ENCODE assay signal across 34 cellular contexts in genomic region chr19:45290381-45290931, GRCh38. TPM values are rescaled to one million over a fixed set of nuclear protein-coding genes. Genes with fewer than 3 reads are reported as not detected.
"Had no signal": no experiment of that assay in that cellular context is flagged by ENCODE, and none has a peak within 500 bp of the region (broad histone marks: within the 10 kb centered on the region; RNA-seq: fewer than 3 reads in every experiment).

No MANE protein-coding gene starts in this region.

- H3K4me1 ChIP-seq: breast epithelium, left lung, pancreas, prostate gland, stomach, upper lobe of left lung had no signal

- H3K4me3 ChIP-seq: breast epithelium, esophagus squamous epithelium, heart right ventricle, left lung, lung, mucosa of descending colon, pancreas, prostate gland, smooth muscle cell, stomach, thyroid gland, upper lobe of left lung had no signal

- H3K27me3 ChIP-seq: breast epithelium, esophagus squamous epithelium, heart right ventricle, left lung, pancreas, stomach, thyroid gland, upper lobe of left lung had no signal

- H3K27ac Mint-ChIP-seq: activated CD4-positive, alpha-beta memory T cell treated with anti-CD3 and anti-CD28 coated beads, Interleukin-2, amount 10 ng/mL, durations not matched to agents 7 days and 5 days; activated CD4-positive, alpha-beta T cell treated with anti-CD3 and anti-CD28 coated beads, Interleukin-2, amount 10 ng/mL, durations not matched to agents 7 days and 5 days; activated naive CD4-positive, alpha-beta T cell treated with anti-CD3 and anti-CD28 coated beads, Interleukin-2, amount 50 U/mL, for 24 hours; activated naive CD8-positive, alpha-beta T cell treated with anti-CD3 and anti-CD28 coated beads, Interleukin-2, amount 50 U/mL, for 24 hours; activated T-helper 2 cell treated with anti-CD3 and anti-CD28 coated beads, Interferon-gamma antibody, Interleukin-2, Interleukin-4, amounts not matched to agents 10 μg/mL and 5 μg/mL and 100 μg/mL, durations not matched to agents 14 hours and 24 hours and 36 hours; dendritic cell treated with granulocyte-macrophage colony-stimulating factor and Interleukin-4, amounts not matched to agents 40 ng/mL and 50 ng/mL, for 4 days; nephron; stimulated activated memory B cell treated with anti-CD40 and anti-IgM and Interleukin-4, amounts not matched to agents 10 μg/mL and 1 μg/mL and 100 μg/mL, for 72 hours; T-helper 1 cell treated with Interleukin-12 subunit alpha and Interleukin-12 subunit beta and Interleukin-4 antibody, amounts not matched to agents 30 μg/mL and 1 μg/mL, for 36 hours had no signal

- H3K4me3 Mint-ChIP-seq: activated CD4-positive, alpha-beta memory T cell treated with anti-CD3 and anti-CD28 coated beads, Interleukin-2, amount 10 ng/mL, durations not matched to agents 7 days and 5 days; activated CD4-positive, alpha-beta T cell treated with anti-CD3 and anti-CD28 coated beads, Interleukin-2, amount 10 ng/mL, durations not matched to agents 7 days and 5 days; activated naive CD4-positive, alpha-beta T cell treated with anti-CD3 and anti-CD28 coated beads, Interleukin-2, amount 50 U/mL, for 24 hours; activated naive CD8-positive, alpha-beta T cell treated with anti-CD3 and anti-CD28 coated beads, Interleukin-2, amount 50 U/mL, for 24 hours; dendritic cell treated with granulocyte-macrophage colony-stimulating factor and Interleukin-4, amounts not matched to agents 40 ng/mL and 50 ng/mL, for 4 days; nephron; stimulated activated memory B cell treated with anti-CD40 and anti-IgM and Interleukin-4, amounts not matched to agents 10 μg/mL and 1 μg/mL and 100 μg/mL, for 72 hours; T-helper 1 cell treated with Interleukin-12 subunit alpha and Interleukin-12 subunit beta and Interleukin-4 antibody, amounts not matched to agents 30 μg/mL and 1 μg/mL, for 36 hours had no signal

- H3K4me1 Mint-ChIP-seq: activated CD4-positive, alpha-beta memory T cell treated with anti-CD3 and anti-CD28 coated beads, Interleukin-2, amount 10 ng/mL, durations not matched to agents 7 days and 5 days; activated CD4-positive, alpha-beta T cell treated with anti-CD3 and anti-CD28 coated beads, Interleukin-2, amount 10 ng/mL, durations not matched to agents 7 days and 5 days; nephron; stimulated activated memory B cell treated with anti-CD40 and anti-IgM and Interleukin-4, amounts not matched to agents 10 μg/mL and 1 μg/mL and 100 μg/mL, for 72 hours had no signal

- DNase-seq: activated CD4-positive, alpha-beta memory T cell treated with anti-CD3 and anti-CD28 coated beads, Interleukin-2, amount 10 ng/mL, durations not matched to agents 7 days and 5 days; activated CD4-positive, alpha-beta T cell treated with anti-CD3 and anti-CD28 coated beads for 1 hour; activated CD4-positive, alpha-beta T cell treated with anti-CD3 and anti-CD28 coated beads, Interleukin-2, amount 10 ng/mL, durations not matched to agents 7 days and 5 days; activated naive CD8-positive, alpha-beta T cell treated with anti-CD3 and anti-CD28 coated beads, Interleukin-2, amount 50 U/mL, for 24 hours; activated T-cell treated with anti-CD3 and anti-CD28 coated beads, Interleukin-2, amount 50 U/mL, for 48 hours; amygdala; central memory CD4-positive, alpha-beta T cell; esophagus squamous epithelium; foreskin melanocyte; heart right ventricle; kidney glomerular epithelial cell; left lung; mesendoderm; mucosa of descending colon; pancreas; stimulated activated CD4-positive, alpha-beta T cell treated with anti-CD3 and anti-CD28 coated beads, Interleukin-1b, Interleukin-23, amount 100 ng/mL, for 48 hours; stimulated activated CD4-positive, alpha-beta T cell treated with anti-CD3 and anti-CD28 coated beads, Interleukin-4, amount 100 ng/mL, for 4 hours; stimulated activated CD8-positive, alpha-beta memory T cell treated with anti-CD3 and anti-CD28 coated beads, Interleukin-4, amount 100 ng/mL, for 48 hours; stomach; SW 1271; T-helper 9 cell; thyroid gland; upper lobe of left lung had no signal

- FAIRE-seq: pancreas had no signal

- H3K27me3 Mint-ChIP-seq: activated CD4-positive, alpha-beta memory T cell treated with anti-CD3 and anti-CD28 coated beads, Interleukin-2, amount 10 ng/mL, durations not matched to agents 7 days and 5 days; activated CD4-positive, alpha-beta T cell treated with anti-CD3 and anti-CD28 coated beads, Interleukin-2, amount 10 ng/mL, durations not matched to agents 7 days and 5 days; activated naive CD4-positive, alpha-beta T cell treated with anti-CD3 and anti-CD28 coated beads, Interleukin-2, amount 50 U/mL, for 24 hours; activated naive CD8-positive, alpha-beta T cell treated with anti-CD3 and anti-CD28 coated beads, Interleukin-2, amount 50 U/mL, for 24 hours; dendritic cell treated with granulocyte-macrophage colony-stimulating factor and Interleukin-4, amounts not matched to agents 40 ng/mL and 50 ng/mL, for 4 days; stimulated activated memory B cell treated with anti-CD40 and anti-IgM and Interleukin-4, amounts not matched to agents 10 μg/mL and 1 μg/mL and 100 μg/mL, for 72 hours had no signal

- ATAC-seq: activated naive CD8-positive, alpha-beta T cell treated with anti-CD3 and anti-CD28 coated beads, Interleukin-2, amount 50 U/mL, for 24 hours; heart right ventricle; left lung; mucosa of descending colon; pancreas; stimulated activated memory B cell treated with anti-CD40 and anti-IgM and Interleukin-4, amounts not matched to agents 10 μg/mL and 1 μg/mL and 100 μg/mL, for 72 hours had no signal

- H3K9me3 Mint-ChIP-seq: activated CD4-positive, alpha-beta memory T cell treated with anti-CD3 and anti-CD28 coated beads, Interleukin-2, amount 10 ng/mL, durations not matched to agents 7 days and 5 days; activated naive CD4-positive, alpha-beta T cell treated with anti-CD3 and anti-CD28 coated beads, Interleukin-2, amount 50 U/mL, for 24 hours; activated naive CD8-positive, alpha-beta T cell treated with anti-CD3 and anti-CD28 coated beads, Interleukin-2, amount 50 U/mL, for 24 hours; activated T-helper 2 cell treated with anti-CD3 and anti-CD28 coated beads, Interferon-gamma antibody, Interleukin-2, Interleukin-4, amounts not matched to agents 10 μg/mL and 5 μg/mL and 100 μg/mL, durations not matched to agents 14 hours and 24 hours and 36 hours; dendritic cell treated with granulocyte-macrophage colony-stimulating factor and Interleukin-4, amounts not matched to agents 40 ng/mL and 50 ng/mL, for 4 days; T-helper 1 cell treated with Interleukin-12 subunit alpha and Interleukin-12 subunit beta and Interleukin-4 antibody, amounts not matched to agents 30 μg/mL and 1 μg/mL, for 36 hours had no signal

- H3K4me2 ChIP-seq: smooth muscle cell had no signal

- H3K27ac ChIP-seq: breast epithelium, esophagus squamous epithelium, heart right ventricle, left lung, pancreas, prostate gland, stomach, thyroid gland, upper lobe of left lung had no signal

- H3K9me3 ChIP-seq: esophagus squamous epithelium, left lung, mucosa of descending colon, pancreas, prostate gland, thyroid gland, upper lobe of left lung had no signal

RNA-seq across cellular contexts. Expression of gene CKM, which starts 32.2 kb away (rescaled TPM):
- total RNA-seq: activated CD4-positive, alpha-beta memory T cell treated with anti-CD3 and anti-CD28 coated beads, Interleukin-2, amount 10 ng/mL, durations not matched to agents 7 days and 5 days; activated CD4-positive, alpha-beta T cell treated with anti-CD3 and anti-CD28 coated beads, Interleukin-2, amount 10 ng/mL, durations not matched to agents 7 days and 5 days; activated T-helper 2 cell treated with anti-CD3 and anti-CD28 coated beads, Interferon-gamma antibody, Interleukin-2, Interleukin-4, amounts not matched to agents 10 μg/mL and 5 μg/mL and 100 μg/mL, durations not matched to agents 14 hours and 24 hours and 36 hours; breast epithelium; esophagus squamous epithelium; glomerular endothelial cell; smooth muscle cell; upper lobe of left lung had no signal
- polyA plus RNA-seq: smooth muscle cell had no signal

RNA-seq across cellular contexts. Expression of gene EXOC3L2, which starts 45.2 kb away (rescaled TPM):
- total RNA-seq: activated CD4-positive, alpha-beta memory T cell treated with anti-CD3 and anti-CD28 coated beads, Interleukin-2, amount 10 ng/mL, durations not matched to agents 7 days and 5 days; activated CD4-positive, alpha-beta T cell treated with anti-CD3 and anti-CD28 coated beads, Interleukin-2, amount 10 ng/mL, durations not matched to agents 7 days and 5 days; activated T-helper 2 cell treated with anti-CD3 and anti-CD28 coated beads, Interferon-gamma antibody, Interleukin-2, Interleukin-4, amounts not matched to agents 10 μg/mL and 5 μg/mL and 100 μg/mL, durations not matched to agents 14 hours and 24 hours and 36 hours had no signal

RNA-seq across cellular contexts. Expression of gene KLC3, which starts 50.1 kb away (rescaled TPM):
- total RNA-seq: activated CD4-positive, alpha-beta memory T cell treated with anti-CD3 and anti-CD28 coated beads, Interleukin-2, amount 10 ng/mL, durations not matched to agents 7 days and 5 days; activated CD4-positive, alpha-beta T cell treated with anti-CD3 and anti-CD28 coated beads, Interleukin-2, amount 10 ng/mL, durations not matched to agents 7 days and 5 days; activated T-helper 2 cell treated with anti-CD3 and anti-CD28 coated beads, Interferon-gamma antibody, Interleukin-2, Interleukin-4, amounts not matched to agents 10 μg/mL and 5 μg/mL and 100 μg/mL, durations not matched to agents 14 hours and 24 hours and 36 hours; glomerular endothelial cell; mucosa of descending colon had no signal
